8 cellular contexts compared by ENCODE assay signal in the genomic region with DNA sequence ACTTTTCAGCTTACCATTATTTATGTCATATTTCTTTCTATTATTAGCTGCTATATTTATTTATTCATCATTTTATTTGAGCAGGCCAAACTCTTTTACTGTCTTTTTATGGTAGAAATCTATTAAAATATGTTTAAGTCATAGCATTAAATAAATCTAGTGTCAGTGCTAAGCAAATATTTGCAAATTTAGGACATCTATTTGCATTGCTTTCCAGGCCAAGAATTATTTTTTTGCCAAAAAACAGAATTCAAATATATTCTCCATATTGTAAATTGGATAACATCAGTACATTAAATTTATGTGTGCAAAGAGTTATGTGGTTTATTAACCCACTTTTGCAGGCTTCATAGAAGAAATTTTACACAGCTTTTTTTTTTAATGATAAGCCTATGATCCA.
"Had no signal": no experiment of that assay in that cellular context is flagged by ENCODE, and none has a peak within 500 bp of the region (broad histone marks: within the 10 kb centered on the region; RNA-seq: fewer than 3 reads in every experiment).

No MANE protein-coding gene starts in this region.

- ATAC-seq: GM23338, HCT116 had no signal

- H3K27ac ChIP-seq: GM23248 had no signal

- DNase-seq: GM23248, GOT3, H9, HCEC 1CT, HFFc6 had no signal

- H3K4me3 ChIP-seq: GM23248, GM23338, HAP-1 had no signal

- H3K36me3 ChIP-seq: HAP-1 had no signal
